Comparison of ENCODE assay signal across 30 cellular contexts in the genomic region with DNA sequence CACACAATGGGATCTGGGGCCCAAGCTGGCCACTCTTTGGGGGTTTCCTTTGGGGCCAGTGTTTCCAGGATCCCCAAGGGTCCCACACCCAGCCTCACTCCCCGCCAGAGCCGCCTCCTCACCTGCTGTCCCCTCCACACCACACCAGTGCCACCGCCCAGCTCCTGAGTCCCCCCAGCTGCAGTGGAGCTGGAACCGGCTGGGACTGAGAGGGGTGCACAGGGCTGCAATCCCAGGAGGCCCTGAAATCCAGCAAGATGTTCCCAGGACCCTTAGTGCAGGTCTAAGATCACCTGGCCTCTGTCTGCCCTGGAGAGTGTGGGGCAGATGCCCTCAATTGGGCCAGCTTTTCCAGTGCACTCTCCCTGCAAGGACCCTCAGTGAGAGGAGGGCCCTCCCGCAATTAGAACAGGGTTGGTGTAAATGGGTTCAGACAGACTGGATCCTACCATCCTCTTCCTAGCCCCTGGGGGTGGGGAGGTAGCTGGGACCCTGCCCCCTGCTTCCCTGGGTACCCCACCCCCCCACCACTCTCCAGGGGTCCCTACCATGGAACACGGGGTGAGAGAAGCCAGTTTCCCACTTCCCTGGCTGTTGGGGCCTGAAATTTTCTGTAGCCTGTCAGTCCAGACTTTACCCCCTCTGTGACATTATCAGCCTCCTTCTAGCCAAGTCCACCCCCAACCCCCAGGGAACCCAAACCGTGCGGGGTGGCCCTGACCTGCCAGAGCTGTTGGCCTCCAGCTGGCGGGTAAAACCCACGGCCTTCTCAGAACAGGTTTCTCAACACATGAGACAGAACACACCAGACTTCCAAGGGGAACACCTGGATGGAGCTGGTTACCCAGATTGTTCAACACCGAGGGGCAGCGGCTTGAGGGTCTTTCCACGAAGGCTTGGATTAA. TPM values are rescaled to one million over a fixed set of nuclear protein-coding genes. Genes with fewer than 3 reads are reported as not detected.
A peak's percentile ranks its signal among the peaks of the same experiment; 100 is the strongest.
DNase-seq lines count a peak whose midpoint lies in the region; ATAC-seq, FAIRE-seq and TF ChIP-seq lines count a peak whose summit lies in the region.
"Had no signal": no experiment of that assay in that cellular context is flagged by ENCODE, and none has a peak within 500 bp of the region (broad histone marks: within the 10 kb centered on the region; RNA-seq: fewer than 3 reads in every experiment).

No MANE protein-coding gene starts in this region.

- H3K27ac ChIP-seq in right cardiac atrium (ENCODE audit: low read length) (no peak overlapping the region), astrocyte (ENCODE audit: low read depth, low read length) (no peak overlapping the region), kidney (ENCODE audit: low read depth in 2 of 2, low read length in 2 of 2) (no peak overlapping the region), gastroesophageal sphincter (no peak overlapping the region)
- H3K27ac ChIP-seq: BLaER1 treated with 17β-estradiol and CSF1 and Interleukin-3, amounts not matched to agents 10 nM and 100 nM; cardiac muscle cell; foreskin keratinocyte; hepatocyte; pancreas; upper lobe of right lung had no signal

- no peaks in the 10 kb centered on the region for H3K36me3 Mint-ChIP-seq in astrocyte (ENCODE audit: low read depth, unreplicated experiment)

- no peak for TF ChIP-seq POLR2A in gastroesophageal sphincter (IDR thresholded peaks at IDR 0.05)
- TF ChIP-seq POLR2A in erythroblast (IDR thresholded peaks at IDR 0.05; ENCODE audit: low read length): no peak

- H2AFZ ChIP-seq in astrocyte (ENCODE audit: low read depth, low read length): no peak overlapping the region
- H2AFZ ChIP-seq: hepatocyte had no signal

- H3K4me1 ChIP-seq in right cardiac atrium (ENCODE audit: control insufficient read depth, insufficient read depth, low read length): no peaks in the 10 kb centered on the region
- no peaks in the 10 kb centered on the region for H3K4me1 ChIP-seq in astrocyte (ENCODE audit: insufficient read depth, low read length)
- no peaks in the 10 kb centered on the region for H3K4me1 ChIP-seq in kidney (ENCODE audit: control insufficient read depth in 1 of 2, insufficient read depth in 1 of 2, low read depth in 1 of 2, low read length in 2 of 2)
- peaks cover 0 to 2% (median 0%) of the 10 kb centered on the region in 3 donors for H3K4me1 ChIP-seq in gastroesophageal sphincter
- H3K4me1 ChIP-seq: pancreas, upper lobe of right lung had no signal

- peak overlapping the region; percentile 18 for H3K27ac Mint-ChIP-seq in astrocyte (ENCODE audit: unreplicated experiment)
- H3K27ac Mint-ChIP-seq: activated naive CD4-positive, alpha-beta T cell treated with anti-CD3 and anti-CD28 coated beads, Interleukin-2, amount 10 ng/mL, durations not matched to agents 7 days and 5 days; activated T-cell treated with anti-CD3 and anti-CD28 coated beads, Interleukin-2, amount 50 U/mL, for 24 hours had no signal

- peaks cover 80% of the 10 kb centered on the region for H3K27me3 Mint-ChIP-seq in astrocyte (ENCODE audit: low read depth, unreplicated experiment)

- FAIRE-seq in astrocyte (lab: Jason Lieb, UNC) (no peak), kidney (lab: Jason Lieb, UNC) (no peak)
- FAIRE-seq: pancreas, RCC 7860 had no signal

- TF ChIP-seq EP300 in gastroesophageal sphincter (IDR thresholded peaks at IDR 0.05): no peak

- peaks cover 13% of the 10 kb centered on the region for H3K9me3 Mint-ChIP-seq in astrocyte (ENCODE audit: unreplicated experiment)

- H3K27me3 ChIP-seq in right cardiac atrium (ENCODE audit: control insufficient read depth, insufficient read depth) (no peaks in the 10 kb centered on the region), astrocyte (ENCODE audit: insufficient read depth, low read length) (peaks cover 39% of the 10 kb centered on the region), gastroesophageal sphincter (peaks cover 99% of the 10 kb centered on the region)

- 38% methylated on average over 13 of the region's 13 CpGs for WGBS in right cardiac atrium
- WGBS in gastroesophageal sphincter (ENCODE audit: low coverage in 1 of 2), 2 donors: 0% methylated on average over 1 of the region's 13 CpGs; no CpG with 5 or more reads in 1 of the 2 donors

- H3K36me3 ChIP-seq in astrocyte (ENCODE audit: insufficient read depth, low read length) (no peaks in the 10 kb centered on the region), kidney (ENCODE audit: control insufficient read depth in 1 of 2, insufficient read depth in 2 of 2, low read length in 2 of 2) (no peaks in the 10 kb centered on the region), gastroesophageal sphincter (no peaks in the 10 kb centered on the region)
- H3K36me3 ChIP-seq: BLaER1 treated with 17β-estradiol and CSF1 and Interleukin-3, amounts not matched to agents 10 nM and 100 nM; cardiac muscle cell; pancreas; upper lobe of right lung had no signal

- ATAC-seq in right cardiac atrium: no peak
- no peak for ATAC-seq in gastroesophageal sphincter
- no peak for ATAC-seq in GM19452 (IDR thresholded peaks at IDR 0.05; ENCODE audit: unreplicated experiment)
- ATAC-seq: foreskin keratinocyte, upper lobe of right lung had no signal

- no peaks in the 10 kb centered on the region for H3K79me2 ChIP-seq in astrocyte (ENCODE audit: insufficient read depth, low read length)
- H3K79me2 ChIP-seq: hepatocyte had no signal

- TF ChIP-seq CTCF in astrocyte (IDR thresholded peaks at IDR 0.05; ENCODE audit: insufficient read depth, low read depth, low read length): no peak
- TF ChIP-seq CTCF in kidney (IDR thresholded peaks at IDR 0.05; ENCODE audit: borderline replicate concordance, extremely low read depth, insufficient read depth): no peak
- no peak for TF ChIP-seq CTCF in gastroesophageal sphincter (IDR thresholded peaks at IDR 0.05)

- H3K9me3 ChIP-seq in right cardiac atrium (ENCODE audit: control insufficient read depth, low read length): no peaks in the 10 kb centered on the region
- H3K9me3 ChIP-seq in astrocyte (ENCODE audit: insufficient read depth, low read depth, low read length): no peaks in the 10 kb centered on the region
- H3K9me3 ChIP-seq in kidney (ENCODE audit: control insufficient read depth in 1 of 2, low read length in 2 of 2): no peaks in the 10 kb centered on the region
- H3K9me3 ChIP-seq in gastroesophageal sphincter: no peaks in the 10 kb centered on the region
- H3K9me3 ChIP-seq: pancreas, upper lobe of right lung had no signal

- H3K4me1 Mint-ChIP-seq in astrocyte (ENCODE audit: low read depth, unreplicated experiment): no peaks in the 10 kb centered on the region

- H3K4me3 Mint-ChIP-seq in astrocyte (ENCODE audit: unreplicated experiment): no peak overlapping the region
- H3K4me3 Mint-ChIP-seq: activated naive CD4-positive, alpha-beta T cell treated with anti-CD3 and anti-CD28 coated beads, Interleukin-2, amount 10 ng/mL, durations not matched to agents 7 days and 5 days; activated T-cell treated with anti-CD3 and anti-CD28 coated beads, Interleukin-2, amount 50 U/mL, for 24 hours; naive B cell had no signal

- no peak overlapping the region for H3K9ac ChIP-seq in astrocyte (ENCODE audit: low read length)
- no peak overlapping the region for H3K9ac ChIP-seq in kidney (ENCODE audit: low read length in 2 of 2)
- H3K9ac ChIP-seq: BLaER1 treated with 17β-estradiol and CSF1 and Interleukin-3, amounts not matched to agents 10 nM and 100 nM had no signal

- H3K4me3 ChIP-seq in right cardiac atrium (ENCODE audit: low read length) (no peak overlapping the region), astrocyte (ENCODE audit: insufficient read depth, low read depth, low read length) (no peak overlapping the region), kidney (ENCODE audit: low read length in 2 of 2) (no peak overlapping the region), gastroesophageal sphincter (no peak overlapping the region)
- H3K4me3 ChIP-seq: BLaER1 treated with 17β-estradiol and CSF1 and Interleukin-3, amounts not matched to agents 10 nM and 100 nM; cardiac muscle cell; hepatocyte; pancreas; upper lobe of right lung had no signal

- peak; percentile 58 for DNase-seq in cardiac septum (ENCODE audit: low spot score)
- no peak for DNase-seq in right cardiac atrium
- no peak for DNase-seq in astrocyte (ENCODE audit: low read depth)
- DNase-seq in kidney: peak; percentile 51
- peak; percentile 14 for DNase-seq in ureter (ENCODE audit: low spot score)
- DNase-seq in erythroblast (lab: John Stamatoyannopoulos, UW): no peak
- DNase-seq: ACHN; activated CD4-positive, alpha-beta T cell treated with anti-CD3 and anti-CD28 coated beads, Interleukin-2, amount 50 U/mL, for 4 hours; activated naive CD4-positive, alpha-beta T cell treated with anti-CD3 and anti-CD28 coated beads, Interleukin-2, amount 10 ng/mL, durations not matched to agents 7 days and 5 days; activated T-cell treated with anti-CD3 and anti-CD28 coated beads, Interleukin-2, amount 50 U/mL, for 24 hours; Calu3; foreskin keratinocyte; GOT3; kidney glomerular epithelial cell; mesenchymal stem cell; MM.1S; naive B cell; upper lobe of right lung had no signal

- intact Hi-C loops in cardiac septum (cut with DNase I): no loop called here
- intact Hi-C loops in right cardiac atrium (cut with DNase I): no loop called here
- intact Hi-C loops in kidney (cut with DNase I): no loop called here

- H3K4me2 ChIP-seq in astrocyte (ENCODE audit: low read length): no peak overlapping the region
- H3K4me2 ChIP-seq: BLaER1 treated with 17β-estradiol and CSF1 and Interleukin-3, amounts not matched to agents 10 nM and 100 nM; hepatocyte had no signal

- H4K20me1 ChIP-seq in astrocyte (ENCODE audit: insufficient read depth, low read length): no peaks in the 10 kb centered on the region

RNA-seq across cellular contexts. Expression of gene KRTAP10-12, which starts 7.0 kb away (rescaled TPM):
- total RNA-seq in cardiac septum (not detected), right cardiac atrium (not detected), astrocyte (not detected in 2 replicates), kidney (not detected), ureter (not detected), gastroesophageal sphincter (not detected)
- polyA plus RNA-seq in right cardiac atrium (not detected), kidney (ENCODE audit: insufficient read depth, low read depth, low replicate concordance) (not detected)
- total RNA-seq: Calu3; cardiac muscle cell; Daoy; epithelial cell of proximal tubule; foreskin keratinocyte; hepatocyte; NCI-H460; pancreas; SK-MEL-5; T-helper 2 cell treated with Interferon-gamma antibody and Interleukin-4, amounts not matched to agents 100 ng/mL and 5 ng/mL, for 36 hours; upper lobe of right lung had no signal
- polyA plus RNA-seq: cardiac muscle cell, foreskin keratinocyte, hepatocyte, pancreas had no signal

RNA-seq across cellular contexts. Expression of gene TSPEAR, which starts 7.4 kb away (rescaled TPM):
- not detected for total RNA-seq in cardiac septum
- 1 to 10 TPM in 3 of 4 donors, under 1 TPM in 1; 0.29 to 4.6 (median 1.3) TPM for total RNA-seq in right cardiac atrium
- 2.2 TPM for polyA plus RNA-seq in right cardiac atrium
- total RNA-seq in astrocyte: not detected in 2 replicates
- 0.22 TPM for total RNA-seq in kidney
- 0.09 TPM for polyA plus RNA-seq in kidney (ENCODE audit: insufficient read depth, low read depth, low replicate concordance)
- total RNA-seq in ureter: 0.10 TPM
- total RNA-seq in gastroesophageal sphincter: not detected
- total RNA-seq: Calu3; Daoy; epithelial cell of proximal tubule; foreskin keratinocyte; hepatocyte; SK-MEL-5; T-helper 2 cell treated with Interferon-gamma antibody and Interleukin-4, amounts not matched to agents 100 ng/mL and 5 ng/mL, for 36 hours had no signal
- polyA plus RNA-seq: foreskin keratinocyte had no signal

RNA-seq across cellular contexts. Expression of gene KRTAP12-1, which starts 22.0 kb away (rescaled TPM):
- total RNA-seq in cardiac septum: not detected
- total RNA-seq in right cardiac atrium: not detected
- not detected for polyA plus RNA-seq in right cardiac atrium
- not detected in 2 replicates for total RNA-seq in astrocyte
- total RNA-seq in kidney: not detected
- not detected for polyA plus RNA-seq in kidney (ENCODE audit: insufficient read depth, low read depth, low replicate concordance)
- total RNA-seq in ureter: not detected
- not detected for total RNA-seq in gastroesophageal sphincter
- total RNA-seq: Calu3; cardiac muscle cell; Daoy; epithelial cell of proximal tubule; foreskin keratinocyte; hepatocyte; NCI-H460; pancreas; SK-MEL-5; T-helper 2 cell treated with Interferon-gamma antibody and Interleukin-4, amounts not matched to agents 100 ng/mL and 5 ng/mL, for 36 hours; upper lobe of right lung had no signal
- polyA plus RNA-seq: cardiac muscle cell, foreskin keratinocyte, hepatocyte, pancreas had no signal

RNA-seq across cellular contexts. Expression of gene KRTAP12-2, which starts 37.3 kb away (rescaled TPM):
- total RNA-seq in cardiac septum: not detected
- not detected for total RNA-seq in right cardiac atrium
- polyA plus RNA-seq in right cardiac atrium: not detected
- not detected in 2 replicates for total RNA-seq in astrocyte
- total RNA-seq in kidney: not detected
- not detected for polyA plus RNA-seq in kidney (ENCODE audit: insufficient read depth, low read depth, low replicate concordance)
- not detected for total RNA-seq in ureter
- total RNA-seq in gastroesophageal sphincter: not detected
- total RNA-seq: Calu3; cardiac muscle cell; Daoy; epithelial cell of proximal tubule; foreskin keratinocyte; hepatocyte; NCI-H460; pancreas; SK-MEL-5; T-helper 2 cell treated with Interferon-gamma antibody and Interleukin-4, amounts not matched to agents 100 ng/mL and 5 ng/mL, for 36 hours; upper lobe of right lung had no signal
- polyA plus RNA-seq: cardiac muscle cell, foreskin keratinocyte, hepatocyte, pancreas had no signal

RNA-seq across cellular contexts. Expression of gene KRTAP12-3, which starts 46.3 kb away (rescaled TPM):
- total RNA-seq in cardiac septum: not detected
- total RNA-seq in right cardiac atrium: not detected
- polyA plus RNA-seq in right cardiac atrium: not detected
- not detected in 2 replicates for total RNA-seq in astrocyte
- total RNA-seq in kidney: not detected
- polyA plus RNA-seq in kidney (ENCODE audit: insufficient read depth, low read depth, low replicate concordance): not detected
- total RNA-seq in ureter: not detected
- not detected for total RNA-seq in gastroesophageal sphincter
- total RNA-seq: Calu3; cardiac muscle cell; Daoy; epithelial cell of proximal tubule; foreskin keratinocyte; hepatocyte; NCI-H460; pancreas; SK-MEL-5; T-helper 2 cell treated with Interferon-gamma antibody and Interleukin-4, amounts not matched to agents 100 ng/mL and 5 ng/mL, for 36 hours; upper lobe of right lung had no signal
- polyA plus RNA-seq: cardiac muscle cell, foreskin keratinocyte, hepatocyte, pancreas had no signal

Comparison
In these comparisons a context has a peak if more than half of its experiments do, and no peak if none do; other contexts are left out.
1. DNase-seq: peak in cardiac septum (single experiment), kidney (single experiment) and ureter (single experiment); none in right cardiac atrium (0 of 3), astrocyte (single experiment) and erythroblast (0 of 2).